ENCODE assay signal across 1 cellular context in genomic region chr1:113756461-113756860, GRCh38.
TF ChIP-seq lines count a peak whose summit lies in the region.

No MANE protein-coding gene starts in this region.

TF ChIP-seq in endothelial cell of umbilical vein, 7 proteins besides CTCF, POLR2A, EP300 and RAD21:
- TF ChIP-seq MYC (IDR thresholded peaks at IDR 0.05; ENCODE audit: low read depth, low read length) (no peak), POLR2AphosphoS5 (IDR thresholded peaks at IDR 0.05; ENCODE audit: insufficient read depth, low read depth, low read length) (no peak), EZH2 (IDR thresholded peaks at IDR 0.05; ENCODE audit: borderline replicate concordance, low read depth, low read length, severe bottlenecking) (no peak), FOS (IDR thresholded peaks at IDR 0.05; ENCODE audit: borderline replicate concordance, insufficient read depth, low read length) (no peak)
